Comparison of ENCODE assay signal across 23 cellular contexts in genomic region chr1:229710746-229711145, GRCh38.
DNase-seq lines count a peak whose midpoint lies in the region; ATAC-seq, FAIRE-seq and TF ChIP-seq lines count a peak whose summit lies in the region.
"Had no signal": no experiment of that assay in that cellular context is flagged by ENCODE, and none has a peak within 500 bp of the region (broad histone marks: within the 10 kb centered on the region; RNA-seq: fewer than 3 reads in every experiment).

No MANE protein-coding gene starts in this region.

- H3K27ac ChIP-seq in A549 (peak overlapping the region in 1 of 2 experiments; percentile 47; a peak in 1 of 6 replicates), body of pancreas (no peak overlapping the region)
- H3K27ac ChIP-seq: left lung, vagina had no signal

- H3K9me3 ChIP-seq in A549 (no peaks in the 10 kb centered on the region), body of pancreas (peaks cover 0 to 3% (median 0%) of the 10 kb centered on the region in 3 donors)

- TF ChIP-seq RAD21 in A549 (conservative IDR thresholded peaks at IDR 0.05 in 1 of 2, IDR thresholded peaks at IDR 0.05 in 1 of 2) = no peak
- TF ChIP-seq RAD21 in Ishikawa (IDR thresholded peaks at IDR 0.05; ENCODE audit: low read depth) = peak; percentile 15; the same call in 1 of the 2 replicates

- H3K4me3 Mint-ChIP-seq in neural crest cell = no peak overlapping the region
- H3K4me3 Mint-ChIP-seq in stimulated activated naive CD8-positive, alpha-beta T cell treated with anti-CD3 and anti-CD28 coated beads, Interleukin-15, amount 100 ng/mL, for 72 hours = no peak overlapping the region
- H3K4me3 Mint-ChIP-seq: activated CD8-positive, alpha-beta T cell treated with anti-CD3 and anti-CD28 coated beads, Interleukin-2, amount 10 ng/mL, durations not matched to agents 7 days and 5 days; activated naive CD8-positive, alpha-beta T cell treated with anti-CD3 and anti-CD28 coated beads, Interleukin-2, amount 10 ng/mL, durations not matched to agents 7 days and 5 days; activated T-helper 1 cell treated with anti-CD3 and anti-CD28 coated beads, Interleukin-12 subunit alpha, Interleukin-12 subunit beta, Interleukin-2, Interleukin-4 antibody, amounts not matched to agents 30 ng/mL and 10 ng/mL and 1 ng/mL, durations not matched to agents 14 hours and 24 hours and 36 hours had no signal

- CTCF ChIA-PET in A549 (lab: Yijun Ruan, JAX) = interaction anchor here (0.8 to 1.8 kb wide), 3 partner anchors 50 to 597 kb away, joined by 3 to 7 read pairs (median 4); no protein-coding TSS in a partner anchor

- TF ChIP-seq CTCF in A549 (IDR thresholded peaks at IDR 0.05) (peak; percentile 19; the same call in 2 of the 3 replicates), choroid plexus epithelial cell (conservative IDR thresholded peaks at IDR 0.05; ENCODE audit: low read depth, low read length) (peak; percentile 16), neural crest cell (conservative IDR thresholded peaks at IDR 0.05) (peak; percentile 26), body of pancreas (IDR thresholded peaks at IDR 0.05) (no peak)

- DNase-seq in A549 (ENCODE audit: low read depth in 1 of 2, low spot score in 1 of 2) = no peak
- peak; percentile 38 for DNase-seq in choroid plexus epithelial cell (ENCODE audit: low read depth)
- DNase-seq in neural crest cell (ENCODE audit: low read depth, low spot score) = no peak
- DNase-seq in body of pancreas = no peak
- no peak for DNase-seq in AG08395 (ENCODE audit: low spot score)
- DNase-seq in stimulated activated naive CD8-positive, alpha-beta T cell treated with anti-CD3 and anti-CD28 coated beads, Interleukin-15, amount 100 ng/mL, for 72 hours = no peak
- DNase-seq: activated CD4-positive, CD25-positive, alpha-beta regulatory T cell; activated CD8-positive, alpha-beta T cell treated with anti-CD3 and anti-CD28 coated beads, Interleukin-2, amount 10 ng/mL, durations not matched to agents 7 days and 5 days; activated naive CD8-positive, alpha-beta T cell treated with anti-CD3 and anti-CD28 coated beads, Interleukin-2, amount 10 ng/mL, durations not matched to agents 7 days and 5 days; DMS 273 treated with DMSO at 0.1 percent for 48 hours; GDM1; glutamatergic neuron; HCEC 1CT; IMR-90; left lung; NCI-H1930; NCI-H226; NCI-H82; stimulated activated CD4-positive, alpha-beta T cell treated with anti-CD3 and anti-CD28 coated beads, Interleukin-2, amount 100 ng/mL, for 24 hours had no signal

- no peaks in the 10 kb centered on the region for H3K36me3 ChIP-seq in body of pancreas (replicated peaks in 1 of 2; ENCODE audit: insufficient read depth in 1 of 2, low read depth in 2 of 2)
- H3K36me3 ChIP-seq: left lung, vagina had no signal

- peaks cover 14% of the 10 kb centered on the region for H3K4me1 Mint-ChIP-seq in neural crest cell
- no peaks in the 10 kb centered on the region for H3K4me1 Mint-ChIP-seq in stimulated activated naive CD8-positive, alpha-beta T cell treated with anti-CD3 and anti-CD28 coated beads, Interleukin-15, amount 100 ng/mL, for 72 hours
- H3K4me1 Mint-ChIP-seq: activated naive CD8-positive, alpha-beta T cell treated with anti-CD3 and anti-CD28 coated beads, Interleukin-2, amount 10 ng/mL, durations not matched to agents 7 days and 5 days had no signal

- no peaks in the 10 kb centered on the region for H3K27me3 ChIP-seq in body of pancreas
- H3K27me3 ChIP-seq: left lung, vagina had no signal

- peaks cover 5% of the 10 kb centered on the region for H3K9me3 Mint-ChIP-seq in neural crest cell
- H3K9me3 Mint-ChIP-seq in stimulated activated naive CD8-positive, alpha-beta T cell treated with anti-CD3 and anti-CD28 coated beads, Interleukin-15, amount 100 ng/mL, for 72 hours = peaks cover 0 to 13% of the 10 kb centered on the region in 2 donors

- TF ChIP-seq EP300 in A549 (IDR thresholded peaks at IDR 0.05) (no peak), Ishikawa (IDR thresholded peaks at IDR 0.05; ENCODE audit: borderline replicate concordance) (no peak)

- intact Hi-C loops in body of pancreas (cut with DNase I) = no loop called here

- H3K4me1 ChIP-seq in A549 = peaks cover 11% of the 10 kb centered on the region; the same call in 1 of the 3 replicates
- peaks cover 11% of the 10 kb centered on the region for H3K4me1 ChIP-seq in body of pancreas
- H3K4me1 ChIP-seq: left lung, vagina had no signal

- H3K4me2 ChIP-seq in A549 = no peak overlapping the region

- POLR2A ChIA-PET in A549 (lab: Yijun Ruan, JAX) = no interaction called here

- TF ChIP-seq POLR2A in A549 (IDR thresholded peaks at IDR 0.05; ENCODE audit: low read length) (no peak), body of pancreas (IDR thresholded peaks at IDR 0.05) (no peak)

- ATAC-seq in A549 (peak in 1 of 2 experiments; percentile 28; a peak in 1 of 6 replicates), body of pancreas (no peak), GM21423 (IDR thresholded peaks at IDR 0.05; ENCODE audit: unreplicated experiment) (no peak)
- no peak for ATAC-seq in stimulated activated naive CD8-positive, alpha-beta T cell treated with anti-CD3 and anti-CD28 coated beads, Interleukin-15, amount 100 ng/mL, for 72 hours
- ATAC-seq: activated CD8-positive, alpha-beta T cell treated with anti-CD3 and anti-CD28 coated beads, Interleukin-2, amount 10 ng/mL, durations not matched to agents 7 days and 5 days; left lung had no signal

- no peak overlapping the region for H3K4me3 ChIP-seq in A549
- H3K4me3 ChIP-seq in choroid plexus epithelial cell (ENCODE audit: low read depth, low read length) = no peak overlapping the region
- H3K4me3 ChIP-seq in body of pancreas = no peak overlapping the region
- H3K4me3 ChIP-seq: left lung, vagina had no signal

- FAIRE-seq in A549 (lab: Jason Lieb, UNC) = no peak

- no peak overlapping the region for H3K27ac Mint-ChIP-seq in neural crest cell (ENCODE audit: unreplicated experiment)
- H3K27ac Mint-ChIP-seq in stimulated activated naive CD8-positive, alpha-beta T cell treated with anti-CD3 and anti-CD28 coated beads, Interleukin-15, amount 100 ng/mL, for 72 hours = no peak overlapping the region
- H3K27ac Mint-ChIP-seq: activated CD8-positive, alpha-beta T cell treated with anti-CD3 and anti-CD28 coated beads, Interleukin-2, amount 10 ng/mL, durations not matched to agents 7 days and 5 days; activated naive CD8-positive, alpha-beta T cell treated with anti-CD3 and anti-CD28 coated beads, Interleukin-2, amount 10 ng/mL, durations not matched to agents 7 days and 5 days; activated T-helper 1 cell treated with anti-CD3 and anti-CD28 coated beads, Interleukin-12 subunit alpha, Interleukin-12 subunit beta, Interleukin-2, Interleukin-4 antibody, amounts not matched to agents 30 ng/mL and 10 ng/mL and 1 ng/mL, durations not matched to agents 14 hours and 24 hours and 36 hours had no signal

- H3K27me3 Mint-ChIP-seq in neural crest cell (ENCODE audit: low read depth) = no peaks in the 10 kb centered on the region
- peaks cover 17% of the 10 kb centered on the region for H3K27me3 Mint-ChIP-seq in stimulated activated naive CD8-positive, alpha-beta T cell treated with anti-CD3 and anti-CD28 coated beads, Interleukin-15, amount 100 ng/mL, for 72 hours

- H3K36me3 Mint-ChIP-seq in neural crest cell (ENCODE audit: low read depth) = peaks cover 3% of the 10 kb centered on the region
- H3K36me3 Mint-ChIP-seq: activated naive CD8-positive, alpha-beta T cell treated with anti-CD3 and anti-CD28 coated beads, Interleukin-2, amount 10 ng/mL, durations not matched to agents 7 days and 5 days had no signal

TF ChIP-seq in A549, 52 proteins besides CTCF, POLR2A, EP300 and RAD21:
- TF ChIP-seq SMC3 (IDR thresholded peaks at IDR 0.05) = 0 out of 3 replicates have a peak, but pooled peaks have one; percentile 19
- TF ChIP-seq POLR2AphosphoS2 (conservative IDR thresholded peaks at IDR 0.05; ENCODE audit: low read length) = no peak

TF ChIP-seq in Ishikawa, 13 proteins besides CTCF, POLR2A, EP300 and RAD21 (continues in another document):
- no peak for TF ChIP-seq NFIC (IDR thresholded peaks at IDR 0.05)
- TF ChIP-seq, protein P1, sequence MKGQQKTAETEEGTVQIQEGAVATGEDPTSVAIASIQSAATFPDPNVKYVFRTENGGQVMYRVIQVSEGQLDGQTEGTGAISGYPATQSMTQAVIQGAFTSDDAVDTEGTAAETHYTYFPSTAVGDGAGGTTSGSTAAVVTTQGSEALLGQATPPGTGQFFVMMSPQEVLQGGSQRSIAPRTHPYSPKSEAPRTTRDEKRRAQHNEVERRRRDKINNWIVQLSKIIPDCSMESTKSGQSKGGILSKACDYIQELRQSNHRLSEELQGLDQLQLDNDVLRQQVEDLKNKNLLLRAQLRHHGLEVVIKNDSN (IDR thresholded peaks at IDR 0.05) = no peak
- TF ChIP-seq, protein P2, sequence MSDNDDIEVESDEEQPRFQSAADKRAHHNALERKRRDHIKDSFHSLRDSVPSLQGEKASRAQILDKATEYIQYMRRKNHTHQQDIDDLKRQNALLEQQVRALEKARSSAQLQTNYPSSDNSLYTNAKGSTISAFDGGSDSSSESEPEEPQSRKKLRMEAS (IDR thresholded peaks at IDR 0.05) = no peak
- TF ChIP-seq TEAD4 (IDR thresholded peaks at IDR 0.05) = no peak
- no peak for TF ChIP-seq ZBTB7A (IDR thresholded peaks at IDR 0.05; ENCODE audit: low read depth)
- TF ChIP-seq, protein P3, sequence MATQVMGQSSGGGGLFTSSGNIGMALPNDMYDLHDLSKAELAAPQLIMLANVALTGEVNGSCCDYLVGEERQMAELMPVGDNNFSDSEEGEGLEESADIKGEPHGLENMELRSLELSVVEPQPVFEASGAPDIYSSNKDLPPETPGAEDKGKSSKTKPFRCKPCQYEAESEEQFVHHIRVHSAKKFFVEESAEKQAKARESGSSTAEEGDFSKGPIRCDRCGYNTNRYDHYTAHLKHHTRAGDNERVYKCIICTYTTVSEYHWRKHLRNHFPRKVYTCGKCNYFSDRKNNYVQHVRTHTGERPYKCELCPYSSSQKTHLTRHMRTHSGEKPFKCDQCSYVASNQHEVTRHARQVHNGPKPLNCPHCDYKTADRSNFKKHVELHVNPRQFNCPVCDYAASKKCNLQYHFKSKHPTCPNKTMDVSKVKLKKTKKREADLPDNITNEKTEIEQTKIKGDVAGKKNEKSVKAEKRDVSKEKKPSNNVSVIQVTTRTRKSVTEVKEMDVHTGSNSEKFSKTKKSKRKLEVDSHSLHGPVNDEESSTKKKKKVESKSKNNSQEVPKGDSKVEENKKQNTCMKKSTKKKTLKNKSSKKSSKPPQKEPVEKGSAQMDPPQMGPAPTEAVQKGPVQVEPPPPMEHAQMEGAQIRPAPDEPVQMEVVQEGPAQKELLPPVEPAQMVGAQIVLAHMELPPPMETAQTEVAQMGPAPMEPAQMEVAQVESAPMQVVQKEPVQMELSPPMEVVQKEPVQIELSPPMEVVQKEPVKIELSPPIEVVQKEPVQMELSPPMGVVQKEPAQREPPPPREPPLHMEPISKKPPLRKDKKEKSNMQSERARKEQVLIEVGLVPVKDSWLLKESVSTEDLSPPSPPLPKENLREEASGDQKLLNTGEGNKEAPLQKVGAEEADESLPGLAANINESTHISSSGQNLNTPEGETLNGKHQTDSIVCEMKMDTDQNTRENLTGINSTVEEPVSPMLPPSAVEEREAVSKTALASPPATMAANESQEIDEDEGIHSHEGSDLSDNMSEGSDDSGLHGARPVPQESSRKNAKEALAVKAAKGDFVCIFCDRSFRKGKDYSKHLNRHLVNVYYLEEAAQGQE (IDR thresholded peaks at IDR 0.05; ENCODE audit: low read depth) = no peak
- TF ChIP-seq EGR1 (IDR thresholded peaks at IDR 0.05) = no peak
- TF ChIP-seq TAF1 (IDR thresholded peaks at IDR 0.05; ENCODE audit: low read depth) = no peak
- TF ChIP-seq CEBPB (IDR thresholded peaks at IDR 0.05) = no peak

Comparison
In these comparisons a context has a peak if more than half of its experiments do, and no peak if none do; other contexts are left out.
1. CTCF ChIP-seq: peak in A549 (single experiment), choroid plexus epithelial cell (single experiment) and neural crest cell (single experiment); none in body of pancreas (0 of 7).